Comparison of ENCODE assay signal across 3 cellular contexts in the genomic region with DNA sequence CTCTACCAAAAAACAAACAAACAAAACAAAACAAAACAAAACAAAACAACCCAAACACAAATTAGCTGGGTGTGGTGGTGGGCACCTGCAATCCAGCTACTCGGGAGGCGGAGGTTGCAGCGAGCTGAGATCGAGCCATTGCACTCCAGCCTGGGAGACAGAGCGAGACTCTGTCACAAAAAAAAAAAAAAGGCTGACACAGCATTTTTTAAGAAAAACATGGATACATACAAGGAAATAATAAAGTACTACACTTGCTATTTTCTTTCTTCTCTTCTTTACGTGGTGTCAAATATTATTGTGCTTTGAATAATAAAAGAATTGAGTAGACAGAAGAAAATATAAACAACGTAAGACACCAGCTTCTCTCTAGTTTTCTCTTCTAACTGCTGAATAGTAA.
TF ChIP-seq lines count a peak whose summit lies in the region.

No MANE protein-coding gene starts in this region.

TF ChIP-seq in A549, 52 proteins besides CTCF, POLR2A, EP300 and RAD21:
- TF ChIP-seq ATOH8 (CRISPR knock-in tag; IDR thresholded peaks at IDR 0.05; ENCODE audit: low read depth) = no peak
- TF ChIP-seq MAFK (IDR thresholded peaks at IDR 0.05; ENCODE audit: partially characterized antibody) = peak; percentile 91

TF ChIP-seq in IMR-90, 13 proteins besides CTCF, POLR2A, EP300 and RAD21:
- TF ChIP-seq MAFK (IDR thresholded peaks at IDR 0.05; ENCODE audit: low read depth, low read length) (peak; percentile 98), NFE2L2 (IDR thresholded peaks at IDR 0.05; ENCODE audit: low read depth, low read length) (no peak)
TF ChIP-seq in IMR-90: peak in this region for 1.

TF ChIP-seq in H1, 55 proteins besides CTCF, POLR2A, EP300 and RAD21:
- TF ChIP-seq SP4 (IDR thresholded peaks at IDR 0.05; ENCODE audit: low read length) = no peak
- TF ChIP-seq SAP30 (IDR thresholded peaks at IDR 0.05; ENCODE audit: insufficient read depth, insufficient replicate concordance, low read length) = no peak
- TF ChIP-seq MAFK (IDR thresholded peaks at IDR 0.05; ENCODE audit: low read depth, low read length) = peak; percentile 91
TF ChIP-seq in H1: peak in this region for 1.
